In the genomic region with DNA sequence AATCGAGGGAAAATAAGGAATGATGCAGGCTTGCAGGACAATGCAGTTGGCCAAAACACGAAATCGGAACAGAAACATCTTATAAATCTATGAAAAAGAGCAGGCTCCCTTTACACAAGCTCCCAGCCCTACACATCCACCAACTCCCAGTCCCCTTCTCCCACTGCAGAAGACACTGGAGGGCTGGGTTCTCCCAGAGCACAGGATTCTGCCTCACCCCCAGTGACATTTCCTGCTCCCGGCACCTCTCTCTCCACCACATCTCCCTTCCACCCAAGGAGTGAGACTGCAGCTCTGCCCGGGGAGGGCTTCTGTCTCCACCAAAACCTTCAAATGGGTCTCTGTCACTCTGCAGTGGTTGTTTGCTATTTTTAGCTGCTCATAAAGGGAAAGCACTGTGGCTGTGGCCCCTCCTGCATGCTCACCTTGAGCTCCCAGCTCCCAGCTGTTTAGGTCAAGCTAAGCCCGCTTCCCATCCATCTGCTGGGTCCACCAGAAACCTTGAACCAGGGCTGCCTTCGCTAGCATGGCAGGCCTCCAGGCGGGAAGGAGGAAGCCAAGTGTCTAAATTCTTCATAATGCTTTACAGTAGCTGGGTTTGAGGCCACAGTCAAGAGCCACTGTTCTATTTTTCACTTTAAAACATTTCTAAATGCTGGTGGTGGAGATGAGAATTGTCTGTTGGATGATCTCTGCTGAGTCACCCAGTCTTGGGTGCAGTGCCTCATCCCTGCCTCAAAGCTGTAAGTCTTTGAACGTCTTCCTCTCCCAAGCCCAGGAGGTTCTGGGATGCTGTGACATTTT, we compare ENCODE assay signal across 1 cellular context.
TF ChIP-seq lines count a peak whose summit lies in the region.

No MANE protein-coding gene starts in this region.

TF ChIP-seq in K562, 482 proteins besides CTCF, POLR2A, EP300 and RAD21 (continued from another document and continues in another):
- TF ChIP-seq, protein P1, sequence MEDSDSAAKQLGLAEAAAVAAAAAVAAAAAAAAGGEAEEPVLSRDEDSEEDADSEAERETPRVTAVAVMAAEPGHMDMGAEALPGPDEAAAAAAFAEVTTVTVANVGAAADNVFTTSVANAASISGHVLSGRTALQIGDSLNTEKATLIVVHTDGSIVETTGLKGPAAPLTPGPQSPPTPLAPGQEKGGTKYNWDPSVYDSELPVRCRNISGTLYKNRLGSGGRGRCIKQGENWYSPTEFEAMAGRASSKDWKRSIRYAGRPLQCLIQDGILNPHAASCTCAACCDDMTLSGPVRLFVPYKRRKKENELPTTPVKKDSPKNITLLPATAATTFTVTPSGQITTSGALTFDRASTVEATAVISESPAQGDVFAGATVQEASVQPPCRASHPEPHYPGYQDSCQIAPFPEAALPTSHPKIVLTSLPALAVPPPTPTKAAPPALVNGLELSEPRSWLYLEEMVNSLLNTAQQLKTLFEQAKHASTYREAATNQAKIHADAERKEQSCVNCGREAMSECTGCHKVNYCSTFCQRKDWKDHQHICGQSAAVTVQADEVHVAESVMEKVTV (CRISPR knock-in tag; IDR thresholded peaks at IDR 0.05), result peak; percentile 15; the same call in 1 of the 2 replicates
- TF ChIP-seq, protein P2, sequence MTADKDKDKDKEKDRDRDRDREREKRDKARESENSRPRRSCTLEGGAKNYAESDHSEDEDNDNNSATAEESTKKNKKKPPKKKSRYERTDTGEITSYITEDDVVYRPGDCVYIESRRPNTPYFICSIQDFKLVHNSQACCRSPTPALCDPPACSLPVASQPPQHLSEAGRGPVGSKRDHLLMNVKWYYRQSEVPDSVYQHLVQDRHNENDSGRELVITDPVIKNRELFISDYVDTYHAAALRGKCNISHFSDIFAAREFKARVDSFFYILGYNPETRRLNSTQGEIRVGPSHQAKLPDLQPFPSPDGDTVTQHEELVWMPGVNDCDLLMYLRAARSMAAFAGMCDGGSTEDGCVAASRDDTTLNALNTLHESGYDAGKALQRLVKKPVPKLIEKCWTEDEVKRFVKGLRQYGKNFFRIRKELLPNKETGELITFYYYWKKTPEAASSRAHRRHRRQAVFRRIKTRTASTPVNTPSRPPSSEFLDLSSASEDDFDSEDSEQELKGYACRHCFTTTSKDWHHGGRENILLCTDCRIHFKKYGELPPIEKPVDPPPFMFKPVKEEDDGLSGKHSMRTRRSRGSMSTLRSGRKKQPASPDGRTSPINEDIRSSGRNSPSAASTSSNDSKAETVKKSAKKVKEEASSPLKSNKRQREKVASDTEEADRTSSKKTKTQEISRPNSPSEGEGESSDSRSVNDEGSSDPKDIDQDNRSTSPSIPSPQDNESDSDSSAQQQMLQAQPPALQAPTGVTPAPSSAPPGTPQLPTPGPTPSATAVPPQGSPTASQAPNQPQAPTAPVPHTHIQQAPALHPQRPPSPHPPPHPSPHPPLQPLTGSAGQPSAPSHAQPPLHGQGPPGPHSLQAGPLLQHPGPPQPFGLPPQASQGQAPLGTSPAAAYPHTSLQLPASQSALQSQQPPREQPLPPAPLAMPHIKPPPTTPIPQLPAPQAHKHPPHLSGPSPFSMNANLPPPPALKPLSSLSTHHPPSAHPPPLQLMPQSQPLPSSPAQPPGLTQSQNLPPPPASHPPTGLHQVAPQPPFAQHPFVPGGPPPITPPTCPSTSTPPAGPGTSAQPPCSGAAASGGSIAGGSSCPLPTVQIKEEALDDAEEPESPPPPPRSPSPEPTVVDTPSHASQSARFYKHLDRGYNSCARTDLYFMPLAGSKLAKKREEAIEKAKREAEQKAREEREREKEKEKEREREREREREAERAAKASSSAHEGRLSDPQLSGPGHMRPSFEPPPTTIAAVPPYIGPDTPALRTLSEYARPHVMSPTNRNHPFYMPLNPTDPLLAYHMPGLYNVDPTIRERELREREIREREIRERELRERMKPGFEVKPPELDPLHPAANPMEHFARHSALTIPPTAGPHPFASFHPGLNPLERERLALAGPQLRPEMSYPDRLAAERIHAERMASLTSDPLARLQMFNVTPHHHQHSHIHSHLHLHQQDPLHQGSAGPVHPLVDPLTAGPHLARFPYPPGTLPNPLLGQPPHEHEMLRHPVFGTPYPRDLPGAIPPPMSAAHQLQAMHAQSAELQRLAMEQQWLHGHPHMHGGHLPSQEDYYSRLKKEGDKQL (CRISPR knock-in tag; IDR thresholded peaks at IDR 0.05; ENCODE audit: borderline replicate concordance), result no peak
- TF ChIP-seq, protein P3, sequence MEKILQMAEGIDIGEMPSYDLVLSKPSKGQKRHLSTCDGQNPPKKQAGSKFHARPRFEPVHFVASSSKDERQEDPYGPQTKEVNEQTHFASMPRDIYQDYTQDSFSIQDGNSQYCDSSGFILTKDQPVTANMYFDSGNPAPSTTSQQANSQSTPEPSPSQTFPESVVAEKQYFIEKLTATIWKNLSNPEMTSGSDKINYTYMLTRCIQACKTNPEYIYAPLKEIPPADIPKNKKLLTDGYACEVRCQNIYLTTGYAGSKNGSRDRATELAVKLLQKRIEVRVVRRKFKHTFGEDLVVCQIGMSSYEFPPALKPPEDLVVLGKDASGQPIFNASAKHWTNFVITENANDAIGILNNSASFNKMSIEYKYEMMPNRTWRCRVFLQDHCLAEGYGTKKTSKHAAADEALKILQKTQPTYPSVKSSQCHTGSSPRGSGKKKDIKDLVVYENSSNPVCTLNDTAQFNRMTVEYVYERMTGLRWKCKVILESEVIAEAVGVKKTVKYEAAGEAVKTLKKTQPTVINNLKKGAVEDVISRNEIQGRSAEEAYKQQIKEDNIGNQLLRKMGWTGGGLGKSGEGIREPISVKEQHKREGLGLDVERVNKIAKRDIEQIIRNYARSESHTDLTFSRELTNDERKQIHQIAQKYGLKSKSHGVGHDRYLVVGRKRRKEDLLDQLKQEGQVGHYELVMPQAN (IDR thresholded peaks at IDR 0.05; ENCODE audit: borderline replicate concordance), result no peak
- TF ChIP-seq NCOA6 (IDR thresholded peaks at IDR 0.05) (no peak), HMGN3 (IDR thresholded peaks at IDR 0.05; ENCODE audit: borderline replicate concordance, extremely low read depth, insufficient read length, low read depth, low read length) (no peak), ZKSCAN8 (CRISPR knock-in tag; IDR thresholded peaks at IDR 0.05) (no peak), ZNF586 (CRISPR knock-in tag; conservative IDR thresholded peaks at IDR 0.05) (no peak), ELF4 (CRISPR knock-in tag; IDR thresholded peaks at IDR 0.05) (no peak; the same call in 1 of the 2 replicates), SMARCA5 (IDR thresholded peaks at IDR 0.05) (no peak)
- TF ChIP-seq, protein P4, sequence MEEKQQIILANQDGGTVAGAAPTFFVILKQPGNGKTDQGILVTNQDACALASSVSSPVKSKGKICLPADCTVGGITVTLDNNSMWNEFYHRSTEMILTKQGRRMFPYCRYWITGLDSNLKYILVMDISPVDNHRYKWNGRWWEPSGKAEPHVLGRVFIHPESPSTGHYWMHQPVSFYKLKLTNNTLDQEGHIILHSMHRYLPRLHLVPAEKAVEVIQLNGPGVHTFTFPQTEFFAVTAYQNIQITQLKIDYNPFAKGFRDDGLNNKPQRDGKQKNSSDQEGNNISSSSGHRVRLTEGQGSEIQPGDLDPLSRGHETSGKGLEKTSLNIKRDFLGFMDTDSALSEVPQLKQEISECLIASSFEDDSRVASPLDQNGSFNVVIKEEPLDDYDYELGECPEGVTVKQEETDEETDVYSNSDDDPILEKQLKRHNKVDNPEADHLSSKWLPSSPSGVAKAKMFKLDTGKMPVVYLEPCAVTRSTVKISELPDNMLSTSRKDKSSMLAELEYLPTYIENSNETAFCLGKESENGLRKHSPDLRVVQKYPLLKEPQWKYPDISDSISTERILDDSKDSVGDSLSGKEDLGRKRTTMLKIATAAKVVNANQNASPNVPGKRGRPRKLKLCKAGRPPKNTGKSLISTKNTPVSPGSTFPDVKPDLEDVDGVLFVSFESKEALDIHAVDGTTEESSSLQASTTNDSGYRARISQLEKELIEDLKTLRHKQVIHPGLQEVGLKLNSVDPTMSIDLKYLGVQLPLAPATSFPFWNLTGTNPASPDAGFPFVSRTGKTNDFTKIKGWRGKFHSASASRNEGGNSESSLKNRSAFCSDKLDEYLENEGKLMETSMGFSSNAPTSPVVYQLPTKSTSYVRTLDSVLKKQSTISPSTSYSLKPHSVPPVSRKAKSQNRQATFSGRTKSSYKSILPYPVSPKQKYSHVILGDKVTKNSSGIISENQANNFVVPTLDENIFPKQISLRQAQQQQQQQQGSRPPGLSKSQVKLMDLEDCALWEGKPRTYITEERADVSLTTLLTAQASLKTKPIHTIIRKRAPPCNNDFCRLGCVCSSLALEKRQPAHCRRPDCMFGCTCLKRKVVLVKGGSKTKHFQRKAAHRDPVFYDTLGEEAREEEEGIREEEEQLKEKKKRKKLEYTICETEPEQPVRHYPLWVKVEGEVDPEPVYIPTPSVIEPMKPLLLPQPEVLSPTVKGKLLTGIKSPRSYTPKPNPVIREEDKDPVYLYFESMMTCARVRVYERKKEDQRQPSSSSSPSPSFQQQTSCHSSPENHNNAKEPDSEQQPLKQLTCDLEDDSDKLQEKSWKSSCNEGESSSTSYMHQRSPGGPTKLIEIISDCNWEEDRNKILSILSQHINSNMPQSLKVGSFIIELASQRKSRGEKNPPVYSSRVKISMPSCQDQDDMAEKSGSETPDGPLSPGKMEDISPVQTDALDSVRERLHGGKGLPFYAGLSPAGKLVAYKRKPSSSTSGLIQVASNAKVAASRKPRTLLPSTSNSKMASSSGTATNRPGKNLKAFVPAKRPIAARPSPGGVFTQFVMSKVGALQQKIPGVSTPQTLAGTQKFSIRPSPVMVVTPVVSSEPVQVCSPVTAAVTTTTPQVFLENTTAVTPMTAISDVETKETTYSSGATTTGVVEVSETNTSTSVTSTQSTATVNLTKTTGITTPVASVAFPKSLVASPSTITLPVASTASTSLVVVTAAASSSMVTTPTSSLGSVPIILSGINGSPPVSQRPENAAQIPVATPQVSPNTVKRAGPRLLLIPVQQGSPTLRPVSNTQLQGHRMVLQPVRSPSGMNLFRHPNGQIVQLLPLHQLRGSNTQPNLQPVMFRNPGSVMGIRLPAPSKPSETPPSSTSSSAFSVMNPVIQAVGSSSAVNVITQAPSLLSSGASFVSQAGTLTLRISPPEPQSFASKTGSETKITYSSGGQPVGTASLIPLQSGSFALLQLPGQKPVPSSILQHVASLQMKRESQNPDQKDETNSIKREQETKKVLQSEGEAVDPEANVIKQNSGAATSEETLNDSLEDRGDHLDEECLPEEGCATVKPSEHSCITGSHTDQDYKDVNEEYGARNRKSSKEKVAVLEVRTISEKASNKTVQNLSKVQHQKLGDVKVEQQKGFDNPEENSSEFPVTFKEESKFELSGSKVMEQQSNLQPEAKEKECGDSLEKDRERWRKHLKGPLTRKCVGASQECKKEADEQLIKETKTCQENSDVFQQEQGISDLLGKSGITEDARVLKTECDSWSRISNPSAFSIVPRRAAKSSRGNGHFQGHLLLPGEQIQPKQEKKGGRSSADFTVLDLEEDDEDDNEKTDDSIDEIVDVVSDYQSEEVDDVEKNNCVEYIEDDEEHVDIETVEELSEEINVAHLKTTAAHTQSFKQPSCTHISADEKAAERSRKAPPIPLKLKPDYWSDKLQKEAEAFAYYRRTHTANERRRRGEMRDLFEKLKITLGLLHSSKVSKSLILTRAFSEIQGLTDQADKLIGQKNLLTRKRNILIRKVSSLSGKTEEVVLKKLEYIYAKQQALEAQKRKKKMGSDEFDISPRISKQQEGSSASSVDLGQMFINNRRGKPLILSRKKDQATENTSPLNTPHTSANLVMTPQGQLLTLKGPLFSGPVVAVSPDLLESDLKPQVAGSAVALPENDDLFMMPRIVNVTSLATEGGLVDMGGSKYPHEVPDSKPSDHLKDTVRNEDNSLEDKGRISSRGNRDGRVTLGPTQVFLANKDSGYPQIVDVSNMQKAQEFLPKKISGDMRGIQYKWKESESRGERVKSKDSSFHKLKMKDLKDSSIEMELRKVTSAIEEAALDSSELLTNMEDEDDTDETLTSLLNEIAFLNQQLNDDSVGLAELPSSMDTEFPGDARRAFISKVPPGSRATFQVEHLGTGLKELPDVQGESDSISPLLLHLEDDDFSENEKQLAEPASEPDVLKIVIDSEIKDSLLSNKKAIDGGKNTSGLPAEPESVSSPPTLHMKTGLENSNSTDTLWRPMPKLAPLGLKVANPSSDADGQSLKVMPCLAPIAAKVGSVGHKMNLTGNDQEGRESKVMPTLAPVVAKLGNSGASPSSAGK (IDR thresholded peaks at IDR 0.05), result no peak
- TF ChIP-seq, protein P5, sequence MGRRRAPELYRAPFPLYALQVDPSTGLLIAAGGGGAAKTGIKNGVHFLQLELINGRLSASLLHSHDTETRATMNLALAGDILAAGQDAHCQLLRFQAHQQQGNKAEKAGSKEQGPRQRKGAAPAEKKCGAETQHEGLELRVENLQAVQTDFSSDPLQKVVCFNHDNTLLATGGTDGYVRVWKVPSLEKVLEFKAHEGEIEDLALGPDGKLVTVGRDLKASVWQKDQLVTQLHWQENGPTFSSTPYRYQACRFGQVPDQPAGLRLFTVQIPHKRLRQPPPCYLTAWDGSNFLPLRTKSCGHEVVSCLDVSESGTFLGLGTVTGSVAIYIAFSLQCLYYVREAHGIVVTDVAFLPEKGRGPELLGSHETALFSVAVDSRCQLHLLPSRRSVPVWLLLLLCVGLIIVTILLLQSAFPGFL (CRISPR knock-in tag; IDR thresholded peaks at IDR 0.05), result no peak
- TF ChIP-seq, protein P6, sequence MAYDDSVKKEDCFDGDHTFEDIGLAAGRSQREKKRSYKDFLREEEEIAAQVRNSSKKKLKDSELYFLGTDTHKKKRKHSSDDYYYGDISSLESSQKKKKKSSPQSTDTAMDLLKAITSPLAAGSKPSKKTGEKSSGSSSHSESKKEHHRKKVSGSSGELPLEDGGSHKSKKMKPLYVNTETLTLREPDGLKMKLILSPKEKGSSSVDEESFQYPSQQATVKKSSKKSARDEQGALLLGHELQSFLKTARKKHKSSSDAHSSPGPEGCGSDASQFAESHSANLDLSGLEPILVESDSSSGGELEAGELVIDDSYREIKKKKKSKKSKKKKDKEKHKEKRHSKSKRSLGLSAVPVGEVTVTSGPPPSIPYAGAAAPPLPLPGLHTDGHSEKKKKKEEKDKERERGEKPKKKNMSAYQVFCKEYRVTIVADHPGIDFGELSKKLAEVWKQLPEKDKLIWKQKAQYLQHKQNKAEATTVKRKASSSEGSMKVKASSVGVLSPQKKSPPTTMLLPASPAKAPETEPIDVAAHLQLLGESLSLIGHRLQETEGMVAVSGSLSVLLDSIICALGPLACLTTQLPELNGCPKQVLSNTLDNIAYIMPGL (CRISPR knock-in tag; IDR thresholded peaks at IDR 0.05), result no peak
- TF ChIP-seq, protein P7, sequence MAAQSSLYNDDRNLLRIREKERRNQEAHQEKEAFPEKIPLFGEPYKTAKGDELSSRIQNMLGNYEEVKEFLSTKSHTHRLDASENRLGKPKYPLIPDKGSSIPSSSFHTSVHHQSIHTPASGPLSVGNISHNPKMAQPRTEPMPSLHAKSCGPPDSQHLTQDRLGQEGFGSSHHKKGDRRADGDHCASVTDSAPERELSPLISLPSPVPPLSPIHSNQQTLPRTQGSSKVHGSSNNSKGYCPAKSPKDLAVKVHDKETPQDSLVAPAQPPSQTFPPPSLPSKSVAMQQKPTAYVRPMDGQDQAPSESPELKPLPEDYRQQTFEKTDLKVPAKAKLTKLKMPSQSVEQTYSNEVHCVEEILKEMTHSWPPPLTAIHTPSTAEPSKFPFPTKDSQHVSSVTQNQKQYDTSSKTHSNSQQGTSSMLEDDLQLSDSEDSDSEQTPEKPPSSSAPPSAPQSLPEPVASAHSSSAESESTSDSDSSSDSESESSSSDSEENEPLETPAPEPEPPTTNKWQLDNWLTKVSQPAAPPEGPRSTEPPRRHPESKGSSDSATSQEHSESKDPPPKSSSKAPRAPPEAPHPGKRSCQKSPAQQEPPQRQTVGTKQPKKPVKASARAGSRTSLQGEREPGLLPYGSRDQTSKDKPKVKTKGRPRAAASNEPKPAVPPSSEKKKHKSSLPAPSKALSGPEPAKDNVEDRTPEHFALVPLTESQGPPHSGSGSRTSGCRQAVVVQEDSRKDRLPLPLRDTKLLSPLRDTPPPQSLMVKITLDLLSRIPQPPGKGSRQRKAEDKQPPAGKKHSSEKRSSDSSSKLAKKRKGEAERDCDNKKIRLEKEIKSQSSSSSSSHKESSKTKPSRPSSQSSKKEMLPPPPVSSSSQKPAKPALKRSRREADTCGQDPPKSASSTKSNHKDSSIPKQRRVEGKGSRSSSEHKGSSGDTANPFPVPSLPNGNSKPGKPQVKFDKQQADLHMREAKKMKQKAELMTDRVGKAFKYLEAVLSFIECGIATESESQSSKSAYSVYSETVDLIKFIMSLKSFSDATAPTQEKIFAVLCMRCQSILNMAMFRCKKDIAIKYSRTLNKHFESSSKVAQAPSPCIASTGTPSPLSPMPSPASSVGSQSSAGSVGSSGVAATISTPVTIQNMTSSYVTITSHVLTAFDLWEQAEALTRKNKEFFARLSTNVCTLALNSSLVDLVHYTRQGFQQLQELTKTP (IDR thresholded peaks at IDR 0.05; ENCODE audit: low read depth in 1 of 2, partially characterized antibody in 2 of 2), result peak in 1 of 2 experiments; percentile 12
